Comparison of ENCODE assay signal across 8 cellular contexts in genomic region chr1:146413911-146414310, GRCh38.
DNase-seq lines count a peak whose midpoint lies in the region; ATAC-seq and TF ChIP-seq lines count a peak whose summit lies in the region.
"Not testable (repeated sequence)": the region's sequence is repeated elsewhere in the genome, so short reads cannot be mapped to it uniquely, and the experiment has no call there.

No MANE protein-coding gene starts in this region.

- H3K4me1 Mint-ChIP-seq in CD4-positive, alpha-beta memory T cell: peaks cover 8 to 20% (median 14%) of the 10 kb centered on the region in 4 donors
- peaks cover 10% of the 10 kb centered on the region for H3K4me1 Mint-ChIP-seq in activated CD8-positive, alpha-beta T cell treated with anti-CD3 and anti-CD28 coated beads for 36 hours (ENCODE audit: low read depth)
- H3K4me1 Mint-ChIP-seq in MCF 10A (ENCODE audit: insufficient read depth, unreplicated experiment): peaks cover 12% of the 10 kb centered on the region

- not testable (repeated sequence) for H3K9me3 Mint-ChIP-seq in CD4-positive, alpha-beta memory T cell; activated CD8-positive, alpha-beta T cell treated with anti-CD3 and anti-CD28 coated beads for 36 hours; MCF 10A (ENCODE audit: unreplicated experiment)

- H3K9me3 ChIP-seq in CD4-positive, alpha-beta memory T cell (ENCODE audit: control insufficient read depth in 1 of 2, low read length in 2 of 2); left lung: not testable (repeated sequence)

- H3K27me3 Mint-ChIP-seq in CD4-positive, alpha-beta memory T cell; activated CD8-positive, alpha-beta T cell treated with anti-CD3 and anti-CD28 coated beads for 36 hours; MCF 10A (ENCODE audit: insufficient read depth, unreplicated experiment): not testable (repeated sequence)

- intact Hi-C loops in CD4-positive, alpha-beta memory T cell (cut with micrococcal nuclease); activated CD8-positive, alpha-beta T cell treated with anti-CD3 and anti-CD28 coated beads for 36 hours (cut with micrococcal nuclease); MCF 10A (cut with micrococcal nuclease); left lung (cut with DNase I): not testable (repeated sequence)

- H3K27me3 ChIP-seq in CD4-positive, alpha-beta memory T cell (ENCODE audit: insufficient read depth, low read length); left lung: not testable (repeated sequence)

- POLR2A ChIA-PET in CD4-positive, alpha-beta memory T cell (lab: Charles Lee; ENCODE audit: partially characterized antibody); activated CD8-positive, alpha-beta T cell treated with anti-CD3 and anti-CD28 coated beads for 36 hours (lab: Charles Lee); MCF 10A (lab: Yijun Ruan, JAX): not testable (repeated sequence)

- not testable (repeated sequence) for H3K36me3 Mint-ChIP-seq in CD4-positive, alpha-beta memory T cell; activated CD8-positive, alpha-beta T cell treated with anti-CD3 and anti-CD28 coated beads for 36 hours (ENCODE audit: low read depth); MCF 10A (ENCODE audit: insufficient read depth, unreplicated experiment)

- peak overlapping the region in 5 of 7 donors; percentile 62 to 83 (median 77) for H3K27ac Mint-ChIP-seq in CD4-positive, alpha-beta memory T cell
- not testable (repeated sequence) for H3K27ac Mint-ChIP-seq in activated CD8-positive, alpha-beta T cell treated with anti-CD3 and anti-CD28 coated beads for 36 hours; MCF 10A (ENCODE audit: low read depth, unreplicated experiment)

- peak overlapping the region; percentile 74 to 81 (median 76) for H3K4me3 Mint-ChIP-seq in CD4-positive, alpha-beta memory T cell
- H3K4me3 Mint-ChIP-seq in activated CD8-positive, alpha-beta T cell treated with anti-CD3 and anti-CD28 coated beads for 36 hours: peak overlapping the region; percentile 42
- H3K4me3 Mint-ChIP-seq in MCF 10A (ENCODE audit: unreplicated experiment): not testable (repeated sequence)

- not testable (repeated sequence) for BruUV-seq in MCF 10A (replicated peaks; lab: Mats Ljungman, UMichigan)

- H3K4me1 ChIP-seq in CD4-positive, alpha-beta memory T cell (ENCODE audit: insufficient read depth, low read length); left lung: not testable (repeated sequence)

- CTCF ChIA-PET in CD4-positive, alpha-beta memory T cell (lab: Charles Lee; ENCODE audit: partially characterized antibody); activated CD8-positive, alpha-beta T cell treated with anti-CD3 and anti-CD28 coated beads for 36 hours (lab: Charles Lee); MCF 10A (lab: Yijun Ruan, JAX): not testable (repeated sequence)

- not testable (repeated sequence) for H3K4me3 ChIP-seq in CD4-positive, alpha-beta memory T cell (ENCODE audit: low read length in 2 of 2); foreskin fibroblast (ENCODE audit: low read depth in 1 of 2, low read length in 2 of 2); left lung; retinal pigment epithelial cell (ENCODE audit: low read length)

- not testable (repeated sequence) for H3K36me3 ChIP-seq in CD4-positive, alpha-beta memory T cell (ENCODE audit: insufficient read depth, low read length); left lung

- peak overlapping the region; percentile 35 for H3K27ac ChIP-seq in CD4-positive, alpha-beta memory T cell (ENCODE audit: low read depth, low read length)
- not testable (repeated sequence) for H3K27ac ChIP-seq in left lung

- TF ChIP-seq CTCF in activated CD8-positive, alpha-beta T cell treated with anti-CD3 and anti-CD28 coated beads for 36 hours (IDR thresholded peaks at IDR 0.05); MCF 10A (IDR thresholded peaks at IDR 0.05; ENCODE audit: unreplicated experiment); foreskin fibroblast (IDR thresholded peaks at IDR 0.05; ENCODE audit: low read depth, low read length); left lung (IDR thresholded peaks at IDR 0.05); retinal pigment epithelial cell (conservative IDR thresholded peaks at IDR 0.05; ENCODE audit: low read depth, low read length): not testable (repeated sequence)

- peak in 2 of 5 donors; percentile 4 to 15 for DNase-seq in CD4-positive, alpha-beta memory T cell
- DNase-seq in HS-5 (ENCODE audit: low read depth): peak; percentile 24
- peak; percentile 7 for DNase-seq in RPMI8226
- peak; percentile 30 for DNase-seq in activated CD8-positive, alpha-beta T cell treated with anti-CD3 and anti-CD28 coated beads for 36 hours
- DNase-seq in MCF 10A (ENCODE audit: unreplicated experiment): peak; percentile 11
- peak; percentile 14 to 31 for DNase-seq in foreskin fibroblast
- DNase-seq in left lung: peak; percentile 60 to 61
- DNase-seq in retinal pigment epithelial cell (ENCODE audit: low read depth): peak; percentile 25

- ATAC-seq in activated CD8-positive, alpha-beta T cell treated with anti-CD3 and anti-CD28 coated beads for 36 hours; left lung: not testable (repeated sequence)
